13 cellular contexts compared by ENCODE assay signal in the genomic region with DNA sequence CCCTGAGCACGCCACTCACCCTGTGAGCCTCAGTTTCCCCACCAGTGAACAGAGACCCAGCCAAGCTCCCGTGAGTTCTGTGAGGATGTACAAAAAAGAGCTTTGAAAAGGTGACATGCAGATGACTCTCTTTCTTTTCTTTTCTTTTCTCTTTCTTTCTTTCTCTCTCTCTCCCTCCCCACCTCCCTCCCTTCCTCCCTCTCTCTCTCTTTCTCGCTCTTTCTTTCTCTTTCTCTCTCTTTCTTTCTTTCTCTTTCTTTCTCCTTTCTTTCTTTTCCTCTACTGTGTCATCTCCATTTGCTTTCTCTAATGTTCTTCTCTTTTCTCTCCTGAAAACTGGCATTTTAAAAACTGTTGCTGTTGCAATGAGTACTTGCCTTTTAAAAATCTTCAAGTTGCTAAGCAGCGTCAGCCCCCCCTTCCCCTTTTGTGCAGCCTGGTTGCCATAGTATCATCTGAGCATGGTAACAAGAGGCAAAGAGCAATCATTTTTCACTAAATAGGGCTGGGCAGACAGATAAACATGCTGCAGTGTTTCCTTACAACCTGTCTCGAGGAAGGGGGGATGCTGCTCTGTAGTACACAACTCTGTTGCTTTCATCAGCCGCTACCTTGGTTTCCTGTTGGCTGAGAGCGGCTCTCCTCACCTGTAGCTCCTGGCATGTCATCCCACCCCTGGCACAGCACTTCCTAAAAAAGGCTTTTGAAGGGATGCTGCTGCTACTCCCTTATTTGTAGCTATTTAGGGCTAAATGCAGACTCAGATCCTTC.
DNase-seq lines count a peak whose midpoint lies in the region; ATAC-seq, FAIRE-seq and TF ChIP-seq lines count a peak whose summit lies in the region.
"Had no signal": no experiment of that assay in that cellular context is flagged by ENCODE, and none has a peak within 500 bp of the region (broad histone marks: within the 10 kb centered on the region; RNA-seq: fewer than 3 reads in every experiment).

No MANE protein-coding gene starts in this region.

- FAIRE-seq in kidney (lab: Jason Lieb, UNC), result no peak

- TF ChIP-seq CTCF in GM23338 (conservative IDR thresholded peaks at IDR 0.05; ENCODE audit: low read depth in 2 of 2), result no peak
- no peak for TF ChIP-seq CTCF in dorsolateral prefrontal cortex (IDR thresholded peaks at IDR 0.05 in 54 of 56, conservative IDR thresholded peaks at IDR 0.05 in 2 of 56; ENCODE audit: low read depth in 1 of 56, partially characterized antibody in 56 of 56)
- no peak for TF ChIP-seq CTCF in neural progenitor cell (IDR thresholded peaks at IDR 0.05)
- no peak for TF ChIP-seq CTCF in kidney (IDR thresholded peaks at IDR 0.05; ENCODE audit: borderline replicate concordance, extremely low read depth, insufficient read depth)

- H3K4me3 ChIP-seq in GM23338 (no peak overlapping the region), dorsolateral prefrontal cortex (peak overlapping the region in 34 of 59 donors; percentile 1 to 41 (median 21)), neural progenitor cell (no peak overlapping the region), kidney (ENCODE audit: low read length in 2 of 2) (no peak overlapping the region)

- no peaks in the 10 kb centered on the region for H3K79me2 ChIP-seq in GM23338 (replicated peaks; ENCODE audit: insufficient read depth)
- H3K79me2 ChIP-seq in neural progenitor cell (ENCODE audit: low read depth), result no peaks in the 10 kb centered on the region

- no peaks in the 10 kb centered on the region for H3K9me3 Mint-ChIP-seq in GM23338
- H3K9me3 Mint-ChIP-seq in neural progenitor cell, result peaks cover 5% of the 10 kb centered on the region
- H3K9me3 Mint-ChIP-seq: activated CD4-positive, alpha-beta memory T cell treated with anti-CD3 and anti-CD28 coated beads, Interleukin-2, amount 10 ng/mL, durations not matched to agents 7 days and 5 days had no signal

- H3K9me2 ChIP-seq in GM23338 (ENCODE audit: insufficient read depth), result peaks cover 10% of the 10 kb centered on the region

- H3K4me3 Mint-ChIP-seq in GM23338 (no peak overlapping the region), neural progenitor cell (peak overlapping the region; percentile 33)
- H3K4me3 Mint-ChIP-seq: activated CD4-positive, alpha-beta memory T cell treated with anti-CD3 and anti-CD28 coated beads, Interleukin-2, amount 10 ng/mL, durations not matched to agents 7 days and 5 days had no signal

- H3K27me3 ChIP-seq in GM23338 (ENCODE audit: insufficient read depth) (0 out of 2 replicates have a peak, but pooled peaks cover 7% of the 10 kb centered on the region), dorsolateral prefrontal cortex (no peaks in the 10 kb centered on the region), neural progenitor cell (peaks cover 14% of the 10 kb centered on the region)

- DNase-seq in GM23338 (ENCODE audit: low spot score) (peak; percentile 23), NCI-H2227 (lab: John Stamatoyannopoulos, UW; ENCODE audit: unreplicated experiment) (peak; percentile 56), dorsolateral prefrontal cortex (peak in 2 of 10 donors; percentile 48 to 51), neural progenitor cell (ENCODE audit: low spot score) (no peak), kidney (no peak)
- DNase-seq: activated CD4-positive, alpha-beta memory T cell treated with anti-CD3 and anti-CD28 coated beads, Interleukin-2, amount 10 ng/mL, durations not matched to agents 7 days and 5 days; amniotic stem cell; NCI-H446 treated with DMSO at 0.1 percent for 48 hours; SW 1271 had no signal

- H3K4me1 ChIP-seq in GM23338 (ENCODE audit: insufficient read depth) (peaks cover 10% of the 10 kb centered on the region; the same call in 1 of the 2 replicates), neural progenitor cell (peaks cover 21% of the 10 kb centered on the region), kidney (ENCODE audit: control insufficient read depth in 1 of 2, insufficient read depth in 1 of 2, low read depth in 1 of 2, low read length in 2 of 2) (peaks cover 0 to 18% of the 10 kb centered on the region in 2 donors)

- H4K20me1 ChIP-seq in GM23338 (replicated peaks; ENCODE audit: insufficient read depth) (no peaks in the 10 kb centered on the region), neural progenitor cell (ENCODE audit: low read depth) (no peaks in the 10 kb centered on the region)

- H3K4me2 ChIP-seq in GM23338 (no peak overlapping the region), neural progenitor cell (no peak overlapping the region)

- intact Hi-C loops in dorsolateral prefrontal cortex (cut with DNase I), result loop anchor here (5.0 kb wide), 3 partner anchors 109 to 249 kb away; a partner anchor contains a TSS
- intact Hi-C loops in kidney (cut with DNase I), result loop anchor here (5.0 kb wide), 1 partner anchor 239 kb away; no protein-coding TSS in a partner anchor

- H3K4me1 Mint-ChIP-seq in GM23338 (peaks cover 31% of the 10 kb centered on the region), neural progenitor cell (peaks cover 57% of the 10 kb centered on the region)

- H3F3A ChIP-seq in GM23338 (replicated peaks; ENCODE audit: low read depth), result no peaks in the 10 kb centered on the region
- peaks cover 5% of the 10 kb centered on the region for H3F3A ChIP-seq in neural progenitor cell (ENCODE audit: low read depth)

- H2AFZ ChIP-seq in GM23338 (0 out of 2 replicates have a peak overlapping the region, but pooled peaks have one; percentile 13), neural progenitor cell (replicated peaks) (no peak overlapping the region)

- H3K27ac ChIP-seq in GM23338 (ENCODE audit: low read depth) (no peak overlapping the region), dorsolateral prefrontal cortex (peak overlapping the region in 55 of 59 donors; percentile 4 to 86 (median 72)), neural progenitor cell (no peak overlapping the region), kidney (ENCODE audit: low read depth in 2 of 2, low read length in 2 of 2) (no peak overlapping the region)

- H3K36me3 Mint-ChIP-seq in GM23338 (ENCODE audit: low read depth), result no peaks in the 10 kb centered on the region
- H3K36me3 Mint-ChIP-seq in neural progenitor cell, result no peaks in the 10 kb centered on the region

- H3K9me3 ChIP-seq in neural progenitor cell (ENCODE audit: low read depth) (no peaks in the 10 kb centered on the region), kidney (ENCODE audit: control insufficient read depth in 1 of 2, low read length in 2 of 2) (no peaks in the 10 kb centered on the region)

- H3K36me3 ChIP-seq in GM23338 (ENCODE audit: insufficient read depth) (no peaks in the 10 kb centered on the region), neural progenitor cell (no peaks in the 10 kb centered on the region), kidney (ENCODE audit: control insufficient read depth in 1 of 2, insufficient read depth in 2 of 2, low read length in 2 of 2) (no peaks in the 10 kb centered on the region)

- H3K27ac Mint-ChIP-seq in GM23338 (no peak overlapping the region), neural progenitor cell (no peak overlapping the region)
- H3K27ac Mint-ChIP-seq: activated CD4-positive, alpha-beta memory T cell treated with anti-CD3 and anti-CD28 coated beads, Interleukin-2, amount 10 ng/mL, durations not matched to agents 7 days and 5 days had no signal

- H3K27me3 Mint-ChIP-seq in GM23338 (ENCODE audit: insufficient read depth, low read depth, poor library complexity) (peaks cover 4% of the 10 kb centered on the region), neural progenitor cell (ENCODE audit: insufficient read depth, low read depth) (peaks cover 37% of the 10 kb centered on the region)

- H3K9ac ChIP-seq in neural progenitor cell (no peak overlapping the region), kidney (ENCODE audit: low read length in 2 of 2) (no peak overlapping the region)

- ATAC-seq in GM23338 (no peak), GM19452 (IDR thresholded peaks at IDR 0.05; ENCODE audit: unreplicated experiment) (no peak), HG03442 (IDR thresholded peaks at IDR 0.05; ENCODE audit: unreplicated experiment) (no peak), HG02970 (IDR thresholded peaks at IDR 0.05; ENCODE audit: low FRiP score, unreplicated experiment) (no peak)
- ATAC-seq: left lobe of liver had no signal

TF ChIP-seq in GM23338, 12 proteins besides CTCF, POLR2A, EP300 and RAD21 (continues in another document):
- TF ChIP-seq CREB1 (CRISPR knock-in tag; IDR thresholded peaks at IDR 0.05; ENCODE audit: low read depth) (no peak), JUNB (IDR thresholded peaks at IDR 0.05; ENCODE audit: unreplicated experiment) (no peak), POLR2AphosphoS5 (IDR thresholded peaks at IDR 0.05; ENCODE audit: low read depth) (no peak), STAT1 (IDR thresholded peaks at IDR 0.05; ENCODE audit: unreplicated experiment) (no peak), EZH2phosphoT487 (IDR thresholded peaks at IDR 0.05; ENCODE audit: unreplicated experiment) (no peak), ZNF114 (CRISPR knock-in tag; IDR thresholded peaks at IDR 0.05) (no peak)
- TF ChIP-seq, protein P1, sequence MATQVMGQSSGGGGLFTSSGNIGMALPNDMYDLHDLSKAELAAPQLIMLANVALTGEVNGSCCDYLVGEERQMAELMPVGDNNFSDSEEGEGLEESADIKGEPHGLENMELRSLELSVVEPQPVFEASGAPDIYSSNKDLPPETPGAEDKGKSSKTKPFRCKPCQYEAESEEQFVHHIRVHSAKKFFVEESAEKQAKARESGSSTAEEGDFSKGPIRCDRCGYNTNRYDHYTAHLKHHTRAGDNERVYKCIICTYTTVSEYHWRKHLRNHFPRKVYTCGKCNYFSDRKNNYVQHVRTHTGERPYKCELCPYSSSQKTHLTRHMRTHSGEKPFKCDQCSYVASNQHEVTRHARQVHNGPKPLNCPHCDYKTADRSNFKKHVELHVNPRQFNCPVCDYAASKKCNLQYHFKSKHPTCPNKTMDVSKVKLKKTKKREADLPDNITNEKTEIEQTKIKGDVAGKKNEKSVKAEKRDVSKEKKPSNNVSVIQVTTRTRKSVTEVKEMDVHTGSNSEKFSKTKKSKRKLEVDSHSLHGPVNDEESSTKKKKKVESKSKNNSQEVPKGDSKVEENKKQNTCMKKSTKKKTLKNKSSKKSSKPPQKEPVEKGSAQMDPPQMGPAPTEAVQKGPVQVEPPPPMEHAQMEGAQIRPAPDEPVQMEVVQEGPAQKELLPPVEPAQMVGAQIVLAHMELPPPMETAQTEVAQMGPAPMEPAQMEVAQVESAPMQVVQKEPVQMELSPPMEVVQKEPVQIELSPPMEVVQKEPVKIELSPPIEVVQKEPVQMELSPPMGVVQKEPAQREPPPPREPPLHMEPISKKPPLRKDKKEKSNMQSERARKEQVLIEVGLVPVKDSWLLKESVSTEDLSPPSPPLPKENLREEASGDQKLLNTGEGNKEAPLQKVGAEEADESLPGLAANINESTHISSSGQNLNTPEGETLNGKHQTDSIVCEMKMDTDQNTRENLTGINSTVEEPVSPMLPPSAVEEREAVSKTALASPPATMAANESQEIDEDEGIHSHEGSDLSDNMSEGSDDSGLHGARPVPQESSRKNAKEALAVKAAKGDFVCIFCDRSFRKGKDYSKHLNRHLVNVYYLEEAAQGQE (IDR thresholded peaks at IDR 0.05; ENCODE audit: unreplicated experiment), result no peak

Comparison
In these comparisons a context has a peak if more than half of its experiments do, and no peak if none do; other contexts are left out.
1. DNase-seq: peak in GM23338 (single experiment) and NCI-H2227 (single experiment); none in neural progenitor cell (single experiment) and kidney (single experiment).
2. H3K27ac ChIP-seq: peak in dorsolateral prefrontal cortex (55 of 59); none in GM23338 (single experiment), neural progenitor cell (single experiment) and kidney (0 of 2).
3. H3K4me3 ChIP-seq: peak in dorsolateral prefrontal cortex (34 of 59); none in GM23338 (single experiment), neural progenitor cell (single experiment) and kidney (0 of 2).